In genomic region chr10:9875353-9875752, GRCh38 we compare ENCODE assay signal across 29 cellular contexts.
"Had no signal": no experiment of that assay in that cellular context is flagged by ENCODE, and none has a peak within 500 bp of the region (broad histone marks: within the 10 kb centered on the region; RNA-seq: fewer than 3 reads in every experiment).

No MANE protein-coding gene starts in this region.

- H3K4me1 Mint-ChIP-seq: activated CD4-positive, alpha-beta T cell treated with anti-CD3 and anti-CD28 coated beads, Interleukin-2, amount 10 ng/mL, durations not matched to agents 7 days and 5 days had no signal

- H3K9me3 Mint-ChIP-seq: activated CD4-positive, alpha-beta T cell treated with anti-CD3 and anti-CD28 coated beads, Interleukin-2, amount 10 ng/mL, durations not matched to agents 7 days and 5 days; activated naive CD4-positive, alpha-beta T cell treated with anti-CD3 and anti-CD28 coated beads for 36 hours; activated naive CD4-positive, alpha-beta T cell treated with anti-CD3 and anti-CD28 coated beads, Interleukin-2, amount 50 U/mL, for 72 hours; activated T-cell treated with anti-CD3 and anti-CD28 coated beads, Interleukin-2, amount 50 U/mL, for 24 hours; activated T-helper 2 cell treated with anti-CD3 and anti-CD28 coated beads, Interferon-gamma antibody, Interleukin-2, Interleukin-4, amounts not matched to agents 10 μg/mL and 5 μg/mL and 100 μg/mL, durations not matched to agents 14 hours and 24 hours and 36 hours had no signal

- FAIRE-seq: astrocyte had no signal

- H3K4me3 ChIP-seq: adrenal gland, body of pancreas, breast epithelium, Peyer's patch had no signal

- H3K4me1 ChIP-seq: adrenal gland, body of pancreas, breast epithelium, Peyer's patch had no signal

- H3K27me3 ChIP-seq: adrenal gland, body of pancreas, breast epithelium, Peyer's patch had no signal

- DNase-seq: activated CD4-positive, alpha-beta T cell treated with anti-CD3 and anti-CD28 coated beads, Interleukin-2, amount 10 ng/mL, durations not matched to agents 7 days and 5 days; activated CD4-positive, alpha-beta T cell treated with anti-CD3 and anti-CD28 coated beads, Interleukin-2, amount 50 U/mL, for 48 hours; activated CD8-positive, alpha-beta T cell treated with anti-CD3 and anti-CD28 coated beads, Interleukin-2, amount 10 ng/mL, durations not matched to agents 7 days and 5 days; activated gamma-delta T cell; activated naive CD4-positive, alpha-beta T cell treated with anti-CD3 and anti-CD28 coated beads for 36 hours; activated T-cell treated with anti-CD3 and anti-CD28 coated beads, Interleukin-2, amount 50 U/mL, for 24 hours; adrenal gland; body of pancreas; NCI-H1105; NCI-H1417 treated with DMSO at 0.1 percent for 48 hours; NCI-H187 treated with DMSO at 0.1 percent for 48 hours; NCI-H2081; NCI-H345; NCI-H524 treated with DMSO at 0.1 percent for 48 hours; NK-92 treated with Interleukin-12 subunit alpha and Interleukin-12 subunit beta, amount 100 ng/mL, for 24 hours; PC-3; Peyer's patch; SIG-M5; T-helper 1 cell; T-helper 2 cell; T-helper 9 cell had no signal

- H3K36me3 Mint-ChIP-seq: activated naive CD4-positive, alpha-beta T cell treated with anti-CD3 and anti-CD28 coated beads, Interleukin-2, amount 50 U/mL, for 72 hours had no signal

- H3K4me2 ChIP-seq: KMS-11 had no signal

- H3K27me3 Mint-ChIP-seq: activated CD4-positive, alpha-beta T cell treated with anti-CD3 and anti-CD28 coated beads, Interleukin-2, amount 10 ng/mL, durations not matched to agents 7 days and 5 days; activated T-cell treated with anti-CD3 and anti-CD28 coated beads, Interleukin-2, amount 50 U/mL, for 24 hours had no signal

- H3K9ac ChIP-seq: KMS-11 had no signal

- H3K36me3 ChIP-seq: adrenal gland, breast epithelium, Peyer's patch had no signal

- H3K4me3 Mint-ChIP-seq: activated CD4-positive, alpha-beta T cell treated with anti-CD3 and anti-CD28 coated beads, Interleukin-2, amount 10 ng/mL, durations not matched to agents 7 days and 5 days; activated CD8-positive, alpha-beta T cell treated with anti-CD3 and anti-CD28 coated beads, Interleukin-2, amount 10 ng/mL, durations not matched to agents 7 days and 5 days; activated naive CD4-positive, alpha-beta T cell treated with anti-CD3 and anti-CD28 coated beads for 36 hours; activated T-cell treated with anti-CD3 and anti-CD28 coated beads, Interleukin-2, amount 50 U/mL, for 24 hours had no signal

- H3K27ac Mint-ChIP-seq: activated CD4-positive, alpha-beta T cell treated with anti-CD3 and anti-CD28 coated beads, Interleukin-2, amount 10 ng/mL, durations not matched to agents 7 days and 5 days; activated CD8-positive, alpha-beta T cell treated with anti-CD3 and anti-CD28 coated beads, Interleukin-2, amount 10 ng/mL, durations not matched to agents 7 days and 5 days; activated naive CD4-positive, alpha-beta T cell treated with anti-CD3 and anti-CD28 coated beads for 36 hours; activated naive CD4-positive, alpha-beta T cell treated with anti-CD3 and anti-CD28 coated beads, Interleukin-2, amount 50 U/mL, for 72 hours; activated T-cell treated with anti-CD3 and anti-CD28 coated beads, Interleukin-2, amount 50 U/mL, for 24 hours; activated T-helper 2 cell treated with anti-CD3 and anti-CD28 coated beads, Interferon-gamma antibody, Interleukin-2, Interleukin-4, amounts not matched to agents 10 μg/mL and 5 μg/mL and 100 μg/mL, durations not matched to agents 14 hours and 24 hours and 36 hours had no signal

- ATAC-seq: activated CD8-positive, alpha-beta T cell treated with anti-CD3 and anti-CD28 coated beads, Interleukin-2, amount 10 ng/mL, durations not matched to agents 7 days and 5 days; activated naive CD4-positive, alpha-beta T cell treated with anti-CD3 and anti-CD28 coated beads, Interleukin-2, amount 50 U/mL, for 72 hours; body of pancreas; PC-3; Right ventricle myocardium inferior; SK-N-SH treated with all-trans-retinoic acid at 6 μM for 48 hours had no signal

- H3K9me3 ChIP-seq: adrenal gland, body of pancreas, breast epithelium, Peyer's patch had no signal

- H3K27ac ChIP-seq: adrenal gland, body of pancreas, breast epithelium, KMS-11, Peyer's patch, RWPE1 had no signal
